ENCODE assay signal across 31 cellular contexts in the genomic region with DNA sequence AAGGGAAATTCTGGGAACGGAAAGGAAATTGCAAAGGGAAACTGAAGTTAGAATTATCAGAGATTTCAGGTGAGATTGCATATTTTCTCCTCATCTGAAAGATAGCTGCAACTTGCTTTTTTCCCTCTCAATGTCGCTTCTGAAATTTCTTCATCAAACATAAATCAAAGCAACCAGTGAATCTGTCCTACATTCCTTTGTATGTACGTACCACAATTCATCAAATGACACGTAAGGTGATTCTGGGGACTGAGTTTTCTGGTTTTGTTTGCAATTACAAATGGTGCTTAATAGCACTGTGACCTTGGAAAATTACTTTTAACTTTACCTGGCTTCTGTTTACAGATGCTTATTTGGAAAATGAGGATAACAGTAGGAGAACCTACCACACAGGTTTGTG.
"Had no signal": no experiment of that assay in that cellular context is flagged by ENCODE, and none has a peak within 500 bp of the region (broad histone marks: within the 10 kb centered on the region; RNA-seq: fewer than 3 reads in every experiment).

No MANE protein-coding gene starts in this region.

- H3K27me3 ChIP-seq: adrenal gland, ascending aorta had no signal

- ATAC-seq: activated CD4-positive, alpha-beta T cell treated with anti-CD3 and anti-CD28 coated beads for 36 hours; activated CD8-positive, alpha-beta memory T cell treated with anti-CD3 and anti-CD28 coated beads, Interleukin-2, amount 10 ng/mL, durations not matched to agents 7 days and 5 days; activated CD8-positive, alpha-beta T cell treated with anti-CD3 and anti-CD28 coated beads, Interleukin-2, amount 10 ng/mL, durations not matched to agents 7 days and 5 days; activated naive CD8-positive, alpha-beta T cell treated with anti-CD3 and anti-CD28 coated beads, Interleukin-2, amount 50 U/mL, for 24 hours; gastroesophageal sphincter had no signal

- FAIRE-seq: bronchial epithelial cell had no signal

- H3K4me3 Mint-ChIP-seq: activated CD4-positive, alpha-beta memory T cell treated with anti-CD3 and anti-CD28 coated beads for 36 hours; activated CD4-positive, alpha-beta T cell treated with anti-CD3 and anti-CD28 coated beads for 36 hours; activated CD4-positive, alpha-beta T cell treated with anti-CD3 and anti-CD28 coated beads, Interleukin-2, amount 10 ng/mL, durations not matched to agents 24 days and 14 days; activated CD8-positive, alpha-beta memory T cell treated with anti-CD3 and anti-CD28 coated beads, Interleukin-2, amount 10 ng/mL, durations not matched to agents 7 days and 5 days; activated CD8-positive, alpha-beta T cell treated with anti-CD3 and anti-CD28 coated beads, Interleukin-2, amount 10 ng/mL, durations not matched to agents 7 days and 5 days; activated naive CD4-positive, alpha-beta T cell treated with anti-CD3 and anti-CD28 coated beads for 36 hours; activated naive CD4-positive, alpha-beta T cell treated with anti-CD3 and anti-CD28 coated beads, Interleukin-2, amount 50 U/mL, for 24 hours; activated naive CD8-positive, alpha-beta T cell treated with anti-CD3 and anti-CD28 coated beads for 36 hours; activated naive CD8-positive, alpha-beta T cell treated with anti-CD3 and anti-CD28 coated beads, Interleukin-2, amount 50 U/mL, for 24 hours; activated T-helper 1 cell treated with anti-CD3 and anti-CD28 coated beads, Interleukin-12 subunit alpha, Interleukin-12 subunit beta, Interleukin-2, Interleukin-4 antibody, amounts not matched to agents 30 ng/mL and 10 ng/mL and 1 ng/mL, durations not matched to agents 14 hours and 24 hours and 36 hours; central memory CD8-positive, alpha-beta T cell; dendritic cell treated with granulocyte-macrophage colony-stimulating factor and Interleukin-4, amounts not matched to agents 40 ng/mL and 50 ng/mL, for 4 days; endodermal cell had no signal

- H3K4me1 Mint-ChIP-seq: activated CD4-positive, alpha-beta T cell treated with anti-CD3 and anti-CD28 coated beads for 36 hours; activated CD4-positive, alpha-beta T cell treated with anti-CD3 and anti-CD28 coated beads, Interleukin-2, amount 10 ng/mL, durations not matched to agents 24 days and 14 days; activated CD8-positive, alpha-beta memory T cell treated with anti-CD3 and anti-CD28 coated beads, Interleukin-2, amount 10 ng/mL, durations not matched to agents 7 days and 5 days; activated naive CD4-positive, alpha-beta T cell treated with anti-CD3 and anti-CD28 coated beads, Interleukin-2, amount 50 U/mL, for 24 hours; activated naive CD8-positive, alpha-beta T cell treated with anti-CD3 and anti-CD28 coated beads, Interleukin-2, amount 50 U/mL, for 24 hours; central memory CD8-positive, alpha-beta T cell; endodermal cell had no signal

- H3K9me3 Mint-ChIP-seq: activated CD4-positive, alpha-beta memory T cell treated with anti-CD3 and anti-CD28 coated beads for 36 hours; activated CD4-positive, alpha-beta T cell treated with anti-CD3 and anti-CD28 coated beads, Interleukin-2, amount 10 ng/mL, durations not matched to agents 24 days and 14 days; activated naive CD4-positive, alpha-beta T cell treated with anti-CD3 and anti-CD28 coated beads for 36 hours; activated naive CD4-positive, alpha-beta T cell treated with anti-CD3 and anti-CD28 coated beads, Interleukin-2, amount 50 U/mL, for 24 hours; activated naive CD8-positive, alpha-beta T cell treated with anti-CD3 and anti-CD28 coated beads for 36 hours; activated naive CD8-positive, alpha-beta T cell treated with anti-CD3 and anti-CD28 coated beads, Interleukin-2, amount 50 U/mL, for 24 hours; activated T-helper 1 cell treated with anti-CD3 and anti-CD28 coated beads, Interleukin-12 subunit alpha, Interleukin-12 subunit beta, Interleukin-2, Interleukin-4 antibody, amounts not matched to agents 30 ng/mL and 10 ng/mL and 1 ng/mL, durations not matched to agents 14 hours and 24 hours and 36 hours; activated T-helper 2 cell treated with anti-CD3 and anti-CD28 coated beads, Interferon-gamma antibody, Interleukin-2, Interleukin-4, amounts not matched to agents 10 μg/mL and 5 μg/mL and 100 μg/mL, durations not matched to agents 14 hours and 24 hours and 36 hours; central memory CD8-positive, alpha-beta T cell; dendritic cell treated with granulocyte-macrophage colony-stimulating factor and Interleukin-4, amounts not matched to agents 40 ng/mL and 50 ng/mL, for 4 days had no signal

- H3K27me3 Mint-ChIP-seq: activated naive CD4-positive, alpha-beta T cell treated with anti-CD3 and anti-CD28 coated beads, Interleukin-2, amount 50 U/mL, for 24 hours; central memory CD8-positive, alpha-beta T cell had no signal

- H3K4me1 ChIP-seq: adrenal gland, ascending aorta, gastroesophageal sphincter had no signal

- H3K9me3 ChIP-seq: adrenal gland, ascending aorta, esophagus squamous epithelium, gastroesophageal sphincter had no signal

- H3K27ac ChIP-seq: adrenal gland, ascending aorta, brain microvascular endothelial cell, coronary artery, dorsolateral prefrontal cortex, epithelial cell of prostate, esophagus squamous epithelium, gastroesophageal sphincter had no signal

- H3K27ac Mint-ChIP-seq: activated CD4-positive, alpha-beta memory T cell treated with anti-CD3 and anti-CD28 coated beads for 36 hours; activated CD4-positive, alpha-beta T cell treated with anti-CD3 and anti-CD28 coated beads for 36 hours; activated CD4-positive, alpha-beta T cell treated with anti-CD3 and anti-CD28 coated beads, Interleukin-2, amount 10 ng/mL, durations not matched to agents 24 days and 14 days; activated CD8-positive, alpha-beta memory T cell treated with anti-CD3 and anti-CD28 coated beads, Interleukin-2, amount 10 ng/mL, durations not matched to agents 7 days and 5 days; activated CD8-positive, alpha-beta T cell treated with anti-CD3 and anti-CD28 coated beads, Interleukin-2, amount 10 ng/mL, durations not matched to agents 7 days and 5 days; activated naive CD4-positive, alpha-beta T cell treated with anti-CD3 and anti-CD28 coated beads for 36 hours; activated naive CD4-positive, alpha-beta T cell treated with anti-CD3 and anti-CD28 coated beads, Interleukin-2, amount 50 U/mL, for 24 hours; activated naive CD8-positive, alpha-beta T cell treated with anti-CD3 and anti-CD28 coated beads for 36 hours; activated naive CD8-positive, alpha-beta T cell treated with anti-CD3 and anti-CD28 coated beads, Interleukin-2, amount 50 U/mL, for 24 hours; activated T-helper 1 cell treated with anti-CD3 and anti-CD28 coated beads, Interleukin-12 subunit alpha, Interleukin-12 subunit beta, Interleukin-2, Interleukin-4 antibody, amounts not matched to agents 30 ng/mL and 10 ng/mL and 1 ng/mL, durations not matched to agents 14 hours and 24 hours and 36 hours; activated T-helper 2 cell treated with anti-CD3 and anti-CD28 coated beads, Interferon-gamma antibody, Interleukin-2, Interleukin-4, amounts not matched to agents 10 μg/mL and 5 μg/mL and 100 μg/mL, durations not matched to agents 14 hours and 24 hours and 36 hours; dendritic cell treated with granulocyte-macrophage colony-stimulating factor and Interleukin-4, amounts not matched to agents 40 ng/mL and 50 ng/mL, for 4 days; endodermal cell had no signal

- DNase-seq: activated CD4-positive, alpha-beta memory T cell treated with anti-CD3 and anti-CD28 coated beads for 36 hours; activated CD4-positive, alpha-beta T cell treated with anti-CD3 and anti-CD28 coated beads for 36 hours; activated CD4-positive, alpha-beta T cell treated with anti-CD3 and anti-CD28 coated beads, Interleukin-2, amount 10 ng/mL, durations not matched to agents 24 days and 14 days; activated CD4-positive, CD25-positive, alpha-beta regulatory T cell; activated CD4-positive, CD25-positive, alpha-beta regulatory T cell treated with anti-CD3 and anti-CD28 coated beads, Interleukin-2, amount 50 U/mL, for 72 hours; activated CD8-positive, alpha-beta memory T cell treated with anti-CD3 and anti-CD28 coated beads, Interleukin-2, amount 10 ng/mL, durations not matched to agents 7 days and 5 days; activated CD8-positive, alpha-beta memory T cell treated with anti-CD3 and anti-CD28 coated beads, Interleukin-2, amount 50 U/mL, for 4 hours; activated CD8-positive, alpha-beta T cell treated with anti-CD3 and anti-CD28 coated beads, Interleukin-2, amount 10 ng/mL, durations not matched to agents 7 days and 5 days; activated naive CD4-positive, alpha-beta T cell treated with anti-CD3 and anti-CD28 coated beads for 36 hours; activated naive CD8-positive, alpha-beta T cell treated with anti-CD3 and anti-CD28 coated beads for 36 hours; activated naive CD8-positive, alpha-beta T cell treated with anti-CD3 and anti-CD28 coated beads, Interleukin-2, amount 50 U/mL, for 24 hours; activated T-cell treated with anti-CD3 and anti-CD28 coated beads, Interleukin-2, amount 50 U/mL, for 1 hour; activated T-cell treated with anti-CD3 and anti-CD28 coated beads, Interleukin-2, amount 50 U/mL, for 48 hours; adrenal gland; brain microvascular endothelial cell; effector memory CD4-positive, alpha-beta T cell; esophagus squamous epithelium; foreskin melanocyte; T-helper 2 cell had no signal

- H3K36me3 ChIP-seq: adrenal gland, ascending aorta, brain microvascular endothelial cell, esophagus squamous epithelium, gastroesophageal sphincter had no signal

- H3K36me3 Mint-ChIP-seq: activated CD4-positive, alpha-beta memory T cell treated with anti-CD3 and anti-CD28 coated beads for 36 hours; activated CD8-positive, alpha-beta memory T cell treated with anti-CD3 and anti-CD28 coated beads, Interleukin-2, amount 10 ng/mL, durations not matched to agents 7 days and 5 days; activated naive CD4-positive, alpha-beta T cell treated with anti-CD3 and anti-CD28 coated beads, Interleukin-2, amount 50 U/mL, for 24 hours; activated naive CD8-positive, alpha-beta T cell treated with anti-CD3 and anti-CD28 coated beads for 36 hours had no signal

- H3K4me3 ChIP-seq: adrenal gland, ascending aorta, coronary artery, dorsolateral prefrontal cortex, esophagus squamous epithelium, gastroesophageal sphincter had no signal
